ENCODE assay signal across 1 cellular context in the genomic region with DNA sequence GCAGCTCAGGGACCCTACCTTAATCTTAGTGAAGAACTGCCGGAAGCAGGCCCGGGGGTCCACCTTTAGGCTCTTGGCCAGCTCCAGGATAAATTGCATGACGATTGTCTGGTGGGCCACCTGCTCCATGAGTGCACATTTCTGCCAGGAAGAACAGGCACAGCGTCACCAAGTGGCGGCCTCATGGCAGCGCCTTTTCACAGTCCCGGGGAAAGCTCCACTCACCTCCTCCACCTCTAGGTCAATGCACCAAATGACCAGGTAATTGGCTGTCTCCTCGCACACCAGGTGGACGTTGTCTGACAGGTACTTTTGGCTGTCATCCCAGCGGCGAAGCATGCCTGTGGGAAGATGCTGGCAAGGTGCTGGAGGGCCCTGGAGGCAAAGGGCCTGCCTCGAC.
TF ChIP-seq lines count a peak whose summit lies in the region.

No MANE protein-coding gene starts in this region.

TF ChIP-seq in WTC11, 78 proteins besides CTCF, POLR2A, EP300 and RAD21 (continued from another document):
- TF ChIP-seq, protein P1, sequence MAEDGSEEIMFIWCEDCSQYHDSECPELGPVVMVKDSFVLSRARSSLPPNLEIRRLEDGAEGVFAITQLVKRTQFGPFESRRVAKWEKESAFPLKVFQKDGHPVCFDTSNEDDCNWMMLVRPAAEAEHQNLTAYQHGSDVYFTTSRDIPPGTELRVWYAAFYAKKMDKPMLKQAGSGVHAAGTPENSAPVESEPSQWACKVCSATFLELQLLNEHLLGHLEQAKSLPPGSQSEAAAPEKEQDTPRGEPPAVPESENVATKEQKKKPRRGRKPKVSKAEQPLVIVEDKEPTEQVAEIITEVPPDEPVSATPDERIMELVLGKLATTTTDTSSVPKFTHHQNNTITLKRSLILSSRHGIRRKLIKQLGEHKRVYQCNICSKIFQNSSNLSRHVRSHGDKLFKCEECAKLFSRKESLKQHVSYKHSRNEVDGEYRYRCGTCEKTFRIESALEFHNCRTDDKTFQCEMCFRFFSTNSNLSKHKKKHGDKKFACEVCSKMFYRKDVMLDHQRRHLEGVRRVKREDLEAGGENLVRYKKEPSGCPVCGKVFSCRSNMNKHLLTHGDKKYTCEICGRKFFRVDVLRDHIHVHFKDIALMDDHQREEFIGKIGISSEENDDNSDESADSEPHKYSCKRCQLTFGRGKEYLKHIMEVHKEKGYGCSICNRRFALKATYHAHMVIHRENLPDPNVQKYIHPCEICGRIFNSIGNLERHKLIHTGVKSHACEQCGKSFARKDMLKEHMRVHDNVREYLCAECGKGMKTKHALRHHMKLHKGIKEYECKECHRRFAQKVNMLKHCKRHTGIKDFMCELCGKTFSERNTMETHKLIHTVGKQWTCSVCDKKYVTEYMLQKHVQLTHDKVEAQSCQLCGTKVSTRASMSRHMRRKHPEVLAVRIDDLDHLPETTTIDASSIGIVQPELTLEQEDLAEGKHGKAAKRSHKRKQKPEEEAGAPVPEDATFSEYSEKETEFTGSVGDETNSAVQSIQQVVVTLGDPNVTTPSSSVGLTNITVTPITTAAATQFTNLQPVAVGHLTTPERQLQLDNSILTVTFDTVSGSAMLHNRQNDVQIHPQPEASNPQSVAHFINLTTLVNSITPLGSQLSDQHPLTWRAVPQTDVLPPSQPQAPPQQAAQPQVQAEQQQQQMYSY (CRISPR knock-in tag; IDR thresholded peaks at IDR 0.05) = no peak
